8 cellular contexts compared by ENCODE assay signal in the genomic region with DNA sequence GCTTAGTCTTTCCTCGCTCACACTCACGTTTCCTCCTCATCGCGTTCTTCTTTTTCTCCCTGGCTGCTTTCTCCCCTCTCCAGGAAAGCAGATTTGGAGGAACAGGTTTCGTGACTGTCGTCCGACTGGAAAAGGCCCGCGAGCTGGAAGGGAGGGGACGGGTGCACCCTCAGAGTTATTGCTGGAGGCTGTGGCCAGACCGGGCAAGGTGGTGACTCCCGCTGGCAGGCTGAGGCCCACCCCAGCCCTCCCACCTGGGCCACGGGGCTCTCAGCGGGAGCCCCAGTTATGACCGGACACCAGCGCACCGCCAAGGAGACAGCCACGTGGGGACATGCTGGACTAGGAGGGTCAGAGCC. TPM values are rescaled to one million over a fixed set of nuclear protein-coding genes. Genes with fewer than 3 reads are reported as not detected.
A peak's percentile ranks its signal among the peaks of the same experiment; 100 is the strongest.
DNase-seq lines count a peak whose midpoint lies in the region; ATAC-seq and TF ChIP-seq lines count a peak whose summit lies in the region.
"Not testable (repeated sequence)": the region's sequence is repeated elsewhere in the genome, so short reads cannot be mapped to it uniquely, and the experiment has no call there.

No MANE protein-coding gene starts in this region.

- POLR2A ChIA-PET in CD8-positive, alpha-beta memory T cell (lab: Charles Lee); activated CD4-positive, alpha-beta memory T cell treated with anti-CD3 and anti-CD28 coated beads, Interleukin-2, amount 10 ng/mL, durations not matched to agents 7 days and 5 days (lab: Charles Lee): not testable (repeated sequence)

- peaks cover 22 to 38% of the 10 kb centered on the region in 2 donors for H3K27me3 Mint-ChIP-seq in CD8-positive, alpha-beta memory T cell
- H3K27me3 Mint-ChIP-seq in activated CD4-positive, alpha-beta memory T cell treated with anti-CD3 and anti-CD28 coated beads, Interleukin-2, amount 10 ng/mL, durations not matched to agents 7 days and 5 days: peaks cover 33% of the 10 kb centered on the region

- not testable (repeated sequence) for TF ChIP-seq CTCF in breast epithelium (IDR thresholded peaks at IDR 0.05); fibroblast of pulmonary artery (IDR thresholded peaks at IDR 0.05; ENCODE audit: low read length, missing control alignments); right lobe of liver (IDR thresholded peaks at IDR 0.05); ovary (IDR thresholded peaks at IDR 0.05); testis (IDR thresholded peaks at IDR 0.05)

- H3K9ac ChIP-seq in HUES48 (ENCODE audit: low read depth, low read length): not testable (repeated sequence)

- not testable (repeated sequence) for DNase-seq in CD8-positive, alpha-beta memory T cell; activated CD4-positive, alpha-beta memory T cell treated with anti-CD3 and anti-CD28 coated beads, Interleukin-2, amount 10 ng/mL, durations not matched to agents 7 days and 5 days; breast epithelium (ENCODE audit: low spot score in 2 of 2); fibroblast of pulmonary artery (ENCODE audit: low read depth); right lobe of liver; ovary; testis

- TF ChIP-seq EP300 in ovary (IDR thresholded peaks at IDR 0.05): not testable (repeated sequence)

- not testable (repeated sequence) for H3K4me1 ChIP-seq in CD8-positive, alpha-beta memory T cell (ENCODE audit: insufficient read depth, low read length); HUES48 (ENCODE audit: control insufficient read depth, insufficient read depth, low read length); breast epithelium; right lobe of liver; ovary (ENCODE audit: insufficient read depth)
- H3K4me1 ChIP-seq in testis: peaks cover 11% of the 10 kb centered on the region

- H3K4me3 ChIP-seq in CD8-positive, alpha-beta memory T cell (ENCODE audit: low read length): not testable (repeated sequence)
- H3K4me3 ChIP-seq in HUES48 (ENCODE audit: low read depth, low read length) (peak overlapping the region; percentile 69), breast epithelium (peak overlapping the region; percentile 39 to 72 (median 55)), fibroblast of pulmonary artery (replicated peaks; ENCODE audit: low read depth, low read length) (peak overlapping the region; percentile 72), right lobe of liver (peak overlapping the region; percentile 26 to 38 (median 26)), ovary (peak overlapping the region; percentile 39), testis (peak overlapping the region; percentile 36 to 59)

- ATAC-seq in right lobe of liver: peak; percentile 7 to 19 (median 12)

- not testable (repeated sequence) for H3K36me3 ChIP-seq in CD8-positive, alpha-beta memory T cell (ENCODE audit: insufficient read depth, low read length); HUES48 (ENCODE audit: control insufficient read depth, insufficient read depth, low read length); breast epithelium; right lobe of liver; ovary; testis (ENCODE audit: low read depth, missing control alignments)

- 20% methylated on average over 16 of the region's 18 CpGs for WGBS in right lobe of liver (ENCODE audit: insufficient coverage, low coverage, low lambda C conversion rate, missing lambda C conversion rate)
- WGBS in ovary, 3 donors: 9 to 14% (median 9%) methylated on average over 18 of the region's 18 CpGs
- 0 to 3% methylated on average over 9 to 18 of the region's 18 CpGs for WGBS in testis, 2 donors

- not testable (repeated sequence) for H3K27me3 ChIP-seq in CD8-positive, alpha-beta memory T cell (ENCODE audit: insufficient read depth, low read length, poor library complexity, severe bottlenecking); ovary; testis
- H3K27me3 ChIP-seq in HUES48 (ENCODE audit: control insufficient read depth, insufficient read depth, low read length) (peaks cover 34% of the 10 kb centered on the region), breast epithelium (peaks cover 0 to 23% of the 10 kb centered on the region in 2 donors), right lobe of liver (peaks cover 6 to 13% of the 10 kb centered on the region in 2 donors)

- H3K9me3 ChIP-seq in CD8-positive, alpha-beta memory T cell (ENCODE audit: low read length); HUES48 (ENCODE audit: control insufficient read depth, insufficient read depth, low read length); breast epithelium; right lobe of liver; ovary; testis: not testable (repeated sequence)

- H3K9me3 Mint-ChIP-seq in CD8-positive, alpha-beta memory T cell; activated CD4-positive, alpha-beta memory T cell treated with anti-CD3 and anti-CD28 coated beads, Interleukin-2, amount 10 ng/mL, durations not matched to agents 7 days and 5 days: not testable (repeated sequence)

- CTCF ChIA-PET in CD8-positive, alpha-beta memory T cell (lab: Charles Lee): interaction anchor here (1.0 to 1.7 kb wide), 3 partner anchors 55 to 207 kb away, joined by 3 to 4 read pairs (median 3); no protein-coding TSS in a partner anchor
- CTCF ChIA-PET in activated CD4-positive, alpha-beta memory T cell treated with anti-CD3 and anti-CD28 coated beads, Interleukin-2, amount 10 ng/mL, durations not matched to agents 7 days and 5 days (lab: Charles Lee): interaction anchor here (1.3 to 2.4 kb wide), 3 partner anchors 15 to 206 kb away, joined by 5 to 7 read pairs (median 6); no protein-coding TSS in a partner anchor

- intact Hi-C loops in breast epithelium (cut with DNase I; ENCODE audit: low total_unique reads); right lobe of liver (cut with DNase I); testis (cut with DNase I; ENCODE audit: low total_unique reads): not testable (repeated sequence)
- intact Hi-C loops in ovary (cut with DNase I): loop anchor here in 1 of 4 donors (5.0 kb wide), 1 partner anchor 57 kb away; no protein-coding TSS in a partner anchor

- peak overlapping the region in 6 of 7 donors; percentile 47 to 88 (median 64) for H3K4me3 Mint-ChIP-seq in CD8-positive, alpha-beta memory T cell
- H3K4me3 Mint-ChIP-seq in activated CD4-positive, alpha-beta memory T cell treated with anti-CD3 and anti-CD28 coated beads, Interleukin-2, amount 10 ng/mL, durations not matched to agents 7 days and 5 days: peak overlapping the region; percentile 60

- TF ChIP-seq POLR2A in breast epithelium (IDR thresholded peaks at IDR 0.05); right lobe of liver (IDR thresholded peaks at IDR 0.05); ovary (IDR thresholded peaks at IDR 0.05); testis (IDR thresholded peaks at IDR 0.05): not testable (repeated sequence)

- peaks cover 4 to 14% (median 13%) of the 10 kb centered on the region in 3 donors for H3K4me1 Mint-ChIP-seq in CD8-positive, alpha-beta memory T cell
- peaks cover 12% of the 10 kb centered on the region for H3K4me1 Mint-ChIP-seq in activated CD4-positive, alpha-beta memory T cell treated with anti-CD3 and anti-CD28 coated beads, Interleukin-2, amount 10 ng/mL, durations not matched to agents 7 days and 5 days

- H3K27ac Mint-ChIP-seq in CD8-positive, alpha-beta memory T cell; activated CD4-positive, alpha-beta memory T cell treated with anti-CD3 and anti-CD28 coated beads, Interleukin-2, amount 10 ng/mL, durations not matched to agents 7 days and 5 days: not testable (repeated sequence)

- H3K27ac ChIP-seq in CD8-positive, alpha-beta memory T cell (ENCODE audit: low read depth, low read length); HUES48 (ENCODE audit: low read depth, low read length); breast epithelium; right lobe of liver; ovary; testis: not testable (repeated sequence)

- H3K36me3 Mint-ChIP-seq in CD8-positive, alpha-beta memory T cell; activated CD4-positive, alpha-beta memory T cell treated with anti-CD3 and anti-CD28 coated beads, Interleukin-2, amount 10 ng/mL, durations not matched to agents 7 days and 5 days (ENCODE audit: low read depth): not testable (repeated sequence)

RNA-seq across cellular contexts. Expression of a gene that starts 17.0 kb away (rescaled TPM):
- total RNA-seq in CD8-positive, alpha-beta memory T cell: 1 to 10 TPM; 1.5 to 1.7 TPM
- 4.8 TPM for polyA plus RNA-seq in CD8-positive, alpha-beta memory T cell
- 10 to 100 TPM; 13.6 to 13.8 TPM for total RNA-seq in activated CD4-positive, alpha-beta memory T cell treated with anti-CD3 and anti-CD28 coated beads, Interleukin-2, amount 10 ng/mL, durations not matched to agents 7 days and 5 days
- total RNA-seq in breast epithelium: under 1 TPM; 0.15 to 0.66 (median 0.16) TPM
- under 1 TPM in 4 of 6 experiments, not detected in 2; 0.13 to 0.56 (median 0.37) TPM for total RNA-seq in right lobe of liver
- total RNA-seq in ovary: under 1 TPM in 5 of 7 donors, not detected in 2; 0.07 to 0.34 (median 0.26) TPM
- 1 to 10 TPM in 1 of 2 donors, under 1 TPM in 1; 0.08 to 1.2 TPM for polyA plus RNA-seq in ovary
- 10 to 100 TPM; 10.1 to 16.3 TPM for total RNA-seq in testis
- 52.6 TPM for polyA plus RNA-seq in testis (ENCODE audit: insufficient read depth, low read depth, low replicate concordance)

Comparison
In these comparisons a context has a peak if more than half of its experiments do, and no peak if none do; other contexts are left out.
1. RNA of a gene that starts 17.0 kb away (total RNA-seq): 10.1 to 16.3 TPM in testis and 13.6 to 13.8 TPM in activated CD4-positive, alpha-beta memory T cell treated with anti-CD3 and anti-CD28 coated beads, Interleukin-2, amount 10 ng/mL, durations not matched to agents 7 days and 5 days; 1.5 to 1.7 TPM in CD8-positive, alpha-beta memory T cell, 0.13 to 0.56 TPM in right lobe of liver, 0.15 to 0.66 TPM in breast epithelium and 0.07 to 0.34 TPM in ovary; every median in the first group is over 4 times any median in the second.